Comparison of ENCODE assay signal across 8 cellular contexts in genomic region chr12:107404981-107405380, GRCh38.
A peak's percentile ranks its signal among the peaks of the same experiment; 100 is the strongest.
DNase-seq lines count a peak whose midpoint lies in the region; ATAC-seq and TF ChIP-seq lines count a peak whose summit lies in the region.

No MANE protein-coding gene starts in this region.

- no peaks in the 10 kb centered on the region for H3K36me3 Mint-ChIP-seq in activated naive CD4-positive, alpha-beta T cell treated with anti-CD3 and anti-CD28 coated beads, Interleukin-2, amount 50 U/mL, for 72 hours

- H3K27ac ChIP-seq in liver (ENCODE audit: low read depth in 1 of 2, low read length in 2 of 2) (no peak overlapping the region), psoas muscle (no peak overlapping the region)

- H3K27me3 ChIP-seq in GM06990 (replicated peaks; ENCODE audit: control insufficient read depth, insufficient read depth, low read length) (no peaks in the 10 kb centered on the region; the same call in 1 of the 2 replicates), liver (ENCODE audit: control insufficient read depth in 4 of 4, insufficient read depth in 4 of 4, low read length in 3 of 4) (no peaks in the 10 kb centered on the region), psoas muscle (ENCODE audit: insufficient read depth in 3 of 3, low read length in 2 of 3) (no peaks in the 10 kb centered on the region)

- POLR2A ChIA-PET in AG04449 (lab: Yijun Ruan, JAX): interaction anchor here (0.5 kb wide), 1 partner anchor 280 kb away, joined by 4 read pairs; the partner anchor contains the start of gene PWP1

- H3K27ac Mint-ChIP-seq in activated naive CD4-positive, alpha-beta T cell treated with anti-CD3 and anti-CD28 coated beads, Interleukin-2, amount 50 U/mL, for 72 hours: no peak overlapping the region

- no peaks in the 10 kb centered on the region for H3K9me3 Mint-ChIP-seq in activated naive CD4-positive, alpha-beta T cell treated with anti-CD3 and anti-CD28 coated beads, Interleukin-2, amount 50 U/mL, for 72 hours

- CTCF ChIA-PET in AG04449 (lab: Yijun Ruan, JAX): interaction anchor here (0.6 to 17.3 kb wide), 8 partner anchors 8 to 275 kb away, joined by 3 to 403 read pairs (median 4); no protein-coding TSS in a partner anchor

- DNase-seq in AG04449 (ENCODE audit: low read depth, low spot score) (no peak), GM06990 (ENCODE audit: extremely low read depth, insufficient read length) (no peak), NCI-H1930 (lab: John Stamatoyannopoulos, UW) (peak; percentile 45 to 62), psoas muscle (no peak)
- peak in 1 of 2 donors; percentile 28 for DNase-seq in activated naive CD4-positive, alpha-beta T cell treated with anti-CD3 and anti-CD28 coated beads, Interleukin-2, amount 50 U/mL, for 72 hours (ENCODE audit: low spot score in 2 of 2)

- WGBS in liver: 66% methylated on average over 4 of the region's 4 CpGs
- WGBS in psoas muscle, 3 donors: 49 to 66% (median 54%) methylated on average over 4 of the region's 4 CpGs

- H3K4me3 ChIP-seq in AG04449 (ENCODE audit: low read depth, low read length): no peak overlapping the region
- no peak overlapping the region for H3K4me3 ChIP-seq in GM06990 (replicated peaks; ENCODE audit: low read depth, low read length)
- H3K4me3 ChIP-seq in liver (ENCODE audit: low read depth in 1 of 3, low read length in 3 of 3): no peak overlapping the region
- no peak overlapping the region for H3K4me3 ChIP-seq in psoas muscle

- intact Hi-C loops in psoas muscle (cut with DNase I): no loop called here

- peak; percentile 85 to 90 for ATAC-seq in activated naive CD4-positive, alpha-beta T cell treated with anti-CD3 and anti-CD28 coated beads, Interleukin-2, amount 50 U/mL, for 72 hours
- ATAC-seq in HG03159 (IDR thresholded peaks at IDR 0.05; ENCODE audit: unreplicated experiment): no peak
- no peak for ATAC-seq in psoas muscle
- ATAC-seq in GM21717 (IDR thresholded peaks at IDR 0.05; ENCODE audit: unreplicated experiment): no peak

- peaks cover 0 to 6% (median 0%) of the 10 kb centered on the region in 4 donors for H3K4me1 ChIP-seq in liver (ENCODE audit: control insufficient read depth in 4 of 4, insufficient read depth in 4 of 4, low read length in 3 of 4)
- no peaks in the 10 kb centered on the region for H3K4me1 ChIP-seq in psoas muscle

- no peaks in the 10 kb centered on the region for H3K9me3 ChIP-seq in liver (ENCODE audit: control insufficient read depth in 4 of 4, low read length in 3 of 4)
- H3K9me3 ChIP-seq in psoas muscle: no peaks in the 10 kb centered on the region

- TF ChIP-seq RAD21 in liver (IDR thresholded peaks at IDR 0.05): peak; percentile 78 to 83

- no peak overlapping the region for H3K9ac ChIP-seq in liver (ENCODE audit: low read depth in 1 of 2, low read length in 2 of 2)

- no peaks in the 10 kb centered on the region for H3K36me3 ChIP-seq in GM06990 (ENCODE audit: control insufficient read depth, insufficient read depth, low read length)
- no peaks in the 10 kb centered on the region for H3K36me3 ChIP-seq in liver (ENCODE audit: control insufficient read depth in 4 of 4, insufficient read depth in 3 of 4, low read depth in 1 of 4, low read length in 3 of 4)
- no peaks in the 10 kb centered on the region for H3K36me3 ChIP-seq in psoas muscle (ENCODE audit: insufficient read depth in 1 of 2, low read depth in 1 of 2)

- TF ChIP-seq CTCF in AG04449 (IDR thresholded peaks at IDR 0.05; ENCODE audit: insufficient read depth, low read length, missing control alignments) (peak; percentile 60), GM06990 (IDR thresholded peaks at IDR 0.05; ENCODE audit: insufficient read depth, low read length, poor library complexity, severe bottlenecking) (peak; percentile 84), liver (IDR thresholded peaks at IDR 0.05; ENCODE audit: low read depth, low read length, missing input control) (peak; percentile 50), psoas muscle (IDR thresholded peaks at IDR 0.05) (no peak)

TF ChIP-seq in liver, 16 proteins besides CTCF, POLR2A, EP300 and RAD21:
- TF ChIP-seq HNF4A (conservative IDR thresholded peaks at IDR 0.05): peak in 1 of 2 donors; percentile 26
- TF ChIP-seq SP1 (IDR thresholded peaks at IDR 0.05): no peak
- no peak for TF ChIP-seq ATF3 (IDR thresholded peaks at IDR 0.05)

Comparison
In these comparisons a context has a peak if more than half of its experiments do, and no peak if none do; other contexts are left out.
1. DNase-seq: peak in NCI-H1930 (2 of 2); none in AG04449 (single experiment), GM06990 (single experiment) and psoas muscle (0 of 2).
2. ATAC-seq: peak in activated naive CD4-positive, alpha-beta T cell treated with anti-CD3 and anti-CD28 coated beads, Interleukin-2, amount 50 U/mL, for 72 hours (2 of 2); none in HG03159 (single experiment), psoas muscle (0 of 4) and GM21717 (single experiment).